Comparison of ENCODE assay signal across 1 cellular context in genomic region chr11:9688716-9689511, GRCh38.
TF ChIP-seq lines count a peak whose summit lies in the region.

No MANE protein-coding gene starts in this region.

TF ChIP-seq in GM12878, 131 proteins besides CTCF, POLR2A, EP300 and RAD21 (continued from another document and continues in another):
- TF ChIP-seq ZNF592 (IDR thresholded peaks at IDR 0.05) (no peak), HCFC1 (IDR thresholded peaks at IDR 0.05; ENCODE audit: low read length) (no peak), RB1 (IDR thresholded peaks at IDR 0.05; ENCODE audit: borderline replicate concordance) (no peak), BRCA1 (IDR thresholded peaks at IDR 0.05; ENCODE audit: low read depth, low read length) (no peak), CREM (IDR thresholded peaks at IDR 0.05; ENCODE audit: low read depth) (no peak), ESRRA (IDR thresholded peaks at IDR 0.05; ENCODE audit: low read length) (no peak), CHD4 (IDR thresholded peaks at IDR 0.05) (no peak), E4F1 (IDR thresholded peaks at IDR 0.05; ENCODE audit: borderline replicate concordance, partially characterized antibody) (no peak), FOS (IDR thresholded peaks at IDR 0.05; ENCODE audit: borderline replicate concordance, extremely low read depth, insufficient read length) (no peak), RFX5 (IDR thresholded peaks at IDR 0.05; ENCODE audit: low read depth, low read length) (no peak), SIX5 (IDR thresholded peaks at IDR 0.05; ENCODE audit: low read depth, low read length, severe bottlenecking) (no peak), TCF3 (IDR thresholded peaks at IDR 0.05; ENCODE audit: borderline replicate concordance, insufficient read depth, low read depth, low read length) (no peak), MEF2A (IDR thresholded peaks at IDR 0.05; ENCODE audit: insufficient read depth, low read depth, low read length) (no peak), PAX8 (IDR thresholded peaks at IDR 0.05) (no peak), SPI1 (IDR thresholded peaks at IDR 0.05; ENCODE audit: borderline replicate concordance, insufficient read depth, low read depth, low read length) (0 out of 2 replicates have a peak, but pooled peaks have one; percentile 38), TCF12 (IDR thresholded peaks at IDR 0.05; ENCODE audit: low read depth, low read length) (no peak), IRF4 (IDR thresholded peaks at IDR 0.05; ENCODE audit: low read depth, low read length) (no peak), POLR2AphosphoS2 (IDR thresholded peaks at IDR 0.05; ENCODE audit: low read depth, low read length) (no peak), MAX (IDR thresholded peaks at IDR 0.05; ENCODE audit: low read depth, low read length) (no peak), YY1 (IDR thresholded peaks at IDR 0.05; ENCODE audit: low read depth, low read length) (peak; percentile 54), NR2C2 (IDR thresholded peaks at IDR 0.05; ENCODE audit: borderline replicate concordance, control insufficient read depth, insufficient read length, low read depth) (no peak), IKZF1 (conservative IDR thresholded peaks at IDR 0.05) (0 out of 2 replicates have a peak, but pooled peaks have one; percentile 36), SRF (IDR thresholded peaks at IDR 0.05; ENCODE audit: low read depth in 2 of 2, low read length in 2 of 2) (no peak), ZZZ3 (IDR thresholded peaks at IDR 0.05; ENCODE audit: control insufficient read depth, insufficient read length, low read depth) (no peak), ZNF622 (IDR thresholded peaks at IDR 0.05) (no peak), ETV6 (conservative IDR thresholded peaks at IDR 0.05 in 1 of 2, IDR thresholded peaks at IDR 0.05 in 1 of 2; ENCODE audit: borderline replicate concordance in 1 of 2, low read depth in 1 of 2) (0 out of 4 replicates have a peak, but pooled peaks of 1 of the 2 experiments have one; percentile 35), CHD1 (IDR thresholded peaks at IDR 0.05; ENCODE audit: low read depth, low read length) (no peak), MYC (IDR thresholded peaks at IDR 0.05; ENCODE audit: insufficient read depth, insufficient read length, insufficient replicate concordance, low read length, severe bottlenecking) (no peak), MYB (IDR thresholded peaks at IDR 0.05; ENCODE audit: borderline replicate concordance, low read depth, low read length) (no peak), RCOR1 (conservative IDR thresholded peaks at IDR 0.05; ENCODE audit: low read depth, low read length) (no peak), TCF7 (IDR thresholded peaks at IDR 0.05; ENCODE audit: borderline replicate concordance) (no peak), PKNOX1 (IDR thresholded peaks at IDR 0.05) (peak; percentile 78; the same call in 1 of the 2 replicates), YBX1 (IDR thresholded peaks at IDR 0.05) (no peak), CHD2 (IDR thresholded peaks at IDR 0.05; ENCODE audit: borderline replicate concordance, low read depth, low read length) (no peak), STAT3 (IDR thresholded peaks at IDR 0.05; ENCODE audit: low read depth, low read length) (no peak), MXI1 (IDR thresholded peaks at IDR 0.05; ENCODE audit: low read depth, low read length) (peak; percentile 55; the same call in 1 of the 2 replicates)
- TF ChIP-seq, protein P1, sequence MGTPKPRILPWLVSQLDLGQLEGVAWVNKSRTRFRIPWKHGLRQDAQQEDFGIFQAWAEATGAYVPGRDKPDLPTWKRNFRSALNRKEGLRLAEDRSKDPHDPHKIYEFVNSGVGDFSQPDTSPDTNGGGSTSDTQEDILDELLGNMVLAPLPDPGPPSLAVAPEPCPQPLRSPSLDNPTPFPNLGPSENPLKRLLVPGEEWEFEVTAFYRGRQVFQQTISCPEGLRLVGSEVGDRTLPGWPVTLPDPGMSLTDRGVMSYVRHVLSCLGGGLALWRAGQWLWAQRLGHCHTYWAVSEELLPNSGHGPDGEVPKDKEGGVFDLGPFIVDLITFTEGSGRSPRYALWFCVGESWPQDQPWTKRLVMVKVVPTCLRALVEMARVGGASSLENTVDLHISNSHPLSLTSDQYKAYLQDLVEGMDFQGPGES (IDR thresholded peaks at IDR 0.05) = no peak
- TF ChIP-seq, protein P2, sequence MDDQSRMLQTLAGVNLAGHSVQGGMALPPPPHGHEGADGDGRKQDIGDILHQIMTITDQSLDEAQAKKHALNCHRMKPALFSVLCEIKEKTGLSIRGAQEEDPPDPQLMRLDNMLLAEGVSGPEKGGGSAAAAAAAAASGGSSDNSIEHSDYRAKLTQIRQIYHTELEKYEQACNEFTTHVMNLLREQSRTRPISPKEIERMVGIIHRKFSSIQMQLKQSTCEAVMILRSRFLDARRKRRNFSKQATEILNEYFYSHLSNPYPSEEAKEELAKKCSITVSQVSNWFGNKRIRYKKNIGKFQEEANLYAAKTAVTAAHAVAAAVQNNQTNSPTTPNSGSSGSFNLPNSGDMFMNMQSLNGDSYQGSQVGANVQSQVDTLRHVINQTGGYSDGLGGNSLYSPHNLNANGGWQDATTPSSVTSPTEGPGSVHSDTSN (IDR thresholded peaks at IDR 0.05; ENCODE audit: insufficient replicate concordance, low read depth, low read length) = peak; percentile 89
- TF ChIP-seq, protein P3, sequence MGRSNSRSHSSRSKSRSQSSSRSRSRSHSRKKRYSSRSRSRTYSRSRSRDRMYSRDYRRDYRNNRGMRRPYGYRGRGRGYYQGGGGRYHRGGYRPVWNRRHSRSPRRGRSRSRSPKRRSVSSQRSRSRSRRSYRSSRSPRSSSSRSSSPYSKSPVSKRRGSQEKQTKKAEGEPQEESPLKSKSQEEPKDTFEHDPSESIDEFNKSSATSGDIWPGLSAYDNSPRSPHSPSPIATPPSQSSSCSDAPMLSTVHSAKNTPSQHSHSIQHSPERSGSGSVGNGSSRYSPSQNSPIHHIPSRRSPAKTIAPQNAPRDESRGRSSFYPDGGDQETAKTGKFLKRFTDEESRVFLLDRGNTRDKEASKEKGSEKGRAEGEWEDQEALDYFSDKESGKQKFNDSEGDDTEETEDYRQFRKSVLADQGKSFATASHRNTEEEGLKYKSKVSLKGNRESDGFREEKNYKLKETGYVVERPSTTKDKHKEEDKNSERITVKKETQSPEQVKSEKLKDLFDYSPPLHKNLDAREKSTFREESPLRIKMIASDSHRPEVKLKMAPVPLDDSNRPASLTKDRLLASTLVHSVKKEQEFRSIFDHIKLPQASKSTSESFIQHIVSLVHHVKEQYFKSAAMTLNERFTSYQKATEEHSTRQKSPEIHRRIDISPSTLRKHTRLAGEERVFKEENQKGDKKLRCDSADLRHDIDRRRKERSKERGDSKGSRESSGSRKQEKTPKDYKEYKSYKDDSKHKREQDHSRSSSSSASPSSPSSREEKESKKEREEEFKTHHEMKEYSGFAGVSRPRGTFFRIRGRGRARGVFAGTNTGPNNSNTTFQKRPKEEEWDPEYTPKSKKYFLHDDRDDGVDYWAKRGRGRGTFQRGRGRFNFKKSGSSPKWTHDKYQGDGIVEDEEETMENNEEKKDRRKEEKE (IDR thresholded peaks at IDR 0.05) = no peak
- TF ChIP-seq, protein P4, sequence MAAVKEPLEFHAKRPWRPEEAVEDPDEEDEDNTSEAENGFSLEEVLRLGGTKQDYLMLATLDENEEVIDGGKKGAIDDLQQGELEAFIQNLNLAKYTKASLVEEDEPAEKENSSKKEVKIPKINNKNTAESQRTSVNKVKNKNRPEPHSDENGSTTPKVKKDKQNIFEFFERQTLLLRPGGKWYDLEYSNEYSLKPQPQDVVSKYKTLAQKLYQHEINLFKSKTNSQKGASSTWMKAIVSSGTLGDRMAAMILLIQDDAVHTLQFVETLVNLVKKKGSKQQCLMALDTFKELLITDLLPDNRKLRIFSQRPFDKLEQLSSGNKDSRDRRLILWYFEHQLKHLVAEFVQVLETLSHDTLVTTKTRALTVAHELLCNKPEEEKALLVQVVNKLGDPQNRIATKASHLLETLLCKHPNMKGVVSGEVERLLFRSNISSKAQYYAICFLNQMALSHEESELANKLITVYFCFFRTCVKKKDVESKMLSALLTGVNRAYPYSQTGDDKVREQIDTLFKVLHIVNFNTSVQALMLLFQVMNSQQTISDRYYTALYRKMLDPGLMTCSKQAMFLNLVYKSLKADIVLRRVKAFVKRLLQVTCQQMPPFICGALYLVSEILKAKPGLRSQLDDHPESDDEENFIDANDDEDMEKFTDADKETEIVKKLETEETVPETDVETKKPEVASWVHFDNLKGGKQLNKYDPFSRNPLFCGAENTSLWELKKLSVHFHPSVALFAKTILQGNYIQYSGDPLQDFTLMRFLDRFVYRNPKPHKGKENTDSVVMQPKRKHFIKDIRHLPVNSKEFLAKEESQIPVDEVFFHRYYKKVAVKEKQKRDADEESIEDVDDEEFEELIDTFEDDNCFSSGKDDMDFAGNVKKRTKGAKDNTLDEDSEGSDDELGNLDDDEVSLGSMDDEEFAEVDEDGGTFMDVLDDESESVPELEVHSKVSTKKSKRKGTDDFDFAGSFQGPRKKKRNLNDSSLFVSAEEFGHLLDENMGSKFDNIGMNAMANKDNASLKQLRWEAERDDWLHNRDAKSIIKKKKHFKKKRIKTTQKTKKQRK (IDR thresholded peaks at IDR 0.05; ENCODE audit: low read depth, low read length) = no peak
- TF ChIP-seq, protein P5, sequence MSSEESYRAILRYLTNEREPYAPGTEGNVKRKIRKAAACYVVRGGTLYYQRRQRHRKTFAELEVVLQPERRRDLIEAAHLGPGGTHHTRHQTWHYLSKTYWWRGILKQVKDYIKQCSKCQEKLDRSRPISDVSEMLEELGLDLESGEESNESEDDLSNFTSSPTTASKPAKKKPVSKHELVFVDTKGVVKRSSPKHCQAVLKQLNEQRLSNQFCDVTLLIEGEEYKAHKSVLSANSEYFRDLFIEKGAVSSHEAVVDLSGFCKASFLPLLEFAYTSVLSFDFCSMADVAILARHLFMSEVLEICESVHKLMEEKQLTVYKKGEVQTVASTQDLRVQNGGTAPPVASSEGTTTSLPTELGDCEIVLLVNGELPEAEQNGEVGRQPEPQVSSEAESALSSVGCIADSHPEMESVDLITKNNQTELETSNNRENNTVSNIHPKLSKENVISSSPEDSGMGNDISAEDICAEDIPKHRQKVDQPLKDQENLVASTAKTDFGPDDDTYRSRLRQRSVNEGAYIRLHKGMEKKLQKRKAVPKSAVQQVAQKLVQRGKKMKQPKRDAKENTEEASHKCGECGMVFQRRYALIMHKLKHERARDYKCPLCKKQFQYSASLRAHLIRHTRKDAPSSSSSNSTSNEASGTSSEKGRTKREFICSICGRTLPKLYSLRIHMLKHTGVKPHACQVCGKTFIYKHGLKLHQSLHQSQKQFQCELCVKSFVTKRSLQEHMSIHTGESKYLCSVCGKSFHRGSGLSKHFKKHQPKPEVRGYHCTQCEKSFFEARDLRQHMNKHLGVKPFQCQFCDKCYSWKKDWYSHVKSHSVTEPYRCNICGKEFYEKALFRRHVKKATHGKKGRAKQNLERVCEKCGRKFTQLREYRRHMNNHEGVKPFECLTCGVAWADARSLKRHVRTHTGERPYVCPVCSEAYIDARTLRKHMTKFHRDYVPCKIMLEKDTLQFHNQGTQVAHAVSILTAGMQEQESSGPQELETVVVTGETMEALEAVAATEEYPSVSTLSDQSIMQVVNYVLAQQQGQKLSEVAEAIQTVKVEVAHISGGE (CRISPR knock-in tag; IDR thresholded peaks at IDR 0.05) = no peak
